ENCODE assay signal across 12 cellular contexts in genomic region chr1:216903389-216903754, GRCh38.
DNase-seq lines count a peak whose midpoint lies in the region; ATAC-seq and TF ChIP-seq lines count a peak whose summit lies in the region.
"Had no signal": no experiment of that assay in that cellular context is flagged by ENCODE, and none has a peak within 500 bp of the region (broad histone marks: within the 10 kb centered on the region; RNA-seq: fewer than 3 reads in every experiment).

No MANE protein-coding gene starts in this region.

- peaks cover 5% of the 10 kb centered on the region; the same call in 1 of the 2 replicates for H3K4me1 ChIP-seq in HUES48 (ENCODE audit: control insufficient read depth, insufficient read depth, low read length)
- H3K4me1 ChIP-seq in hepatocyte (ENCODE audit: insufficient read depth), result peaks cover 37% of the 10 kb centered on the region
- H3K4me1 ChIP-seq in stomach, result peaks cover 0 to 29% (median 19%) of the 10 kb centered on the region in 4 donors

- H3K4me2 ChIP-seq in hepatocyte, result peak overlapping the region; percentile 67

- intact Hi-C loops in stomach (cut with DNase I; ENCODE audit: low total_unique reads), result no loop called here

- H2AFZ ChIP-seq in hepatocyte, result no peak overlapping the region

- 51% methylated on average over 2 of the region's 2 CpGs for WGBS in hepatocyte (ENCODE audit: low lambda C conversion rate, missing lambda C conversion rate)
- WGBS in stomach, 5 donors, result 20 to 50% (median 34%) methylated on average over 2 of the region's 2 CpGs

- TF ChIP-seq CTCF in hepatocyte (IDR thresholded peaks at IDR 0.05; ENCODE audit: poor library complexity) (no peak), stomach (IDR thresholded peaks at IDR 0.05) (no peak), GM13976 (IDR thresholded peaks at IDR 0.05; ENCODE audit: borderline replicate concordance, control extremely low read depth, extremely low read depth, insufficient read depth, missing control alignments) (no peak)

- in situ Hi-C loops in GM13976 (cut with MboI; ENCODE audit: low sequenced_read_pairs, unreplicated experiment), result no loop called here

- no peak overlapping the region for H3K9ac ChIP-seq in HUES48 (ENCODE audit: low read depth, low read length)

- no peaks in the 10 kb centered on the region for H4K20me1 ChIP-seq in hepatocyte (ENCODE audit: insufficient read depth, poor library complexity, severe bottlenecking)

- H3K36me3 ChIP-seq in HUES48 (ENCODE audit: control insufficient read depth, insufficient read depth, low read length) (no peaks in the 10 kb centered on the region), hepatocyte (replicated peaks; ENCODE audit: insufficient read depth, low read depth) (no peaks in the 10 kb centered on the region), stomach (no peaks in the 10 kb centered on the region)
- H3K36me3 ChIP-seq: WERI-Rb-1 had no signal

- no peaks in the 10 kb centered on the region for H3K27me3 ChIP-seq in HUES48 (ENCODE audit: control insufficient read depth, insufficient read depth, low read length)
- H3K27me3 ChIP-seq in hepatocyte, result no peaks in the 10 kb centered on the region
- H3K27me3 ChIP-seq in stomach, result no peaks in the 10 kb centered on the region

- H3K9me3 ChIP-seq in HUES48 (ENCODE audit: control insufficient read depth, insufficient read depth, low read length), result no peaks in the 10 kb centered on the region
- H3K9me3 ChIP-seq in hepatocyte (ENCODE audit: low read depth), result no peaks in the 10 kb centered on the region
- no peaks in the 10 kb centered on the region for H3K9me3 ChIP-seq in stomach

- H3K27ac ChIP-seq in HUES48 (ENCODE audit: low read depth, low read length), result peak overlapping the region; percentile 72
- peak overlapping the region; percentile 92 for H3K27ac ChIP-seq in hepatocyte
- peak overlapping the region in 3 of 5 donors; percentile 42 to 67 (median 45) for H3K27ac ChIP-seq in stomach
- H3K27ac ChIP-seq: WERI-Rb-1 had no signal

- H3K79me2 ChIP-seq in hepatocyte, result peaks cover 4% of the 10 kb centered on the region

- no peaks in the 10 kb centered on the region for H3K9me2 ChIP-seq in hepatocyte (replicated peaks; ENCODE audit: insufficient read depth)

- peak; percentile 70 for DNase-seq in SW480 (ENCODE audit: low spot score)
- DNase-seq in hepatocyte (ENCODE audit: low spot score), result peak; percentile 56
- no peak for DNase-seq in stomach
- DNase-seq in NCI-H510A (lab: John Stamatoyannopoulos, UW), result no peak
- DNase-seq in GM13976 (ENCODE audit: low spot score), result no peak
- DNase-seq: activated T-cell treated with anti-CD3 and anti-CD28 coated beads, Interleukin-2, amount 50 U/mL, for 48 hours; DMS79 treated with DMSO at 0.1 percent for 48 hours; OCI-M1; stimulated activated naive B cell treated with anti-CD40 and anti-IgM and Interleukin-4, amounts not matched to agents 10 μg/mL and 1 μg/mL and 100 μg/mL, for 72 hours; WERI-Rb-1 had no signal

- H3K4me3 ChIP-seq in HUES48 (ENCODE audit: low read depth, low read length) (no peak overlapping the region), hepatocyte (no peak overlapping the region), stomach (no peak overlapping the region)

- no peak for ATAC-seq in HG02588 (IDR thresholded peaks at IDR 0.05; ENCODE audit: unreplicated experiment)
- ATAC-seq: stimulated activated naive B cell treated with anti-CD40 and anti-IgM and Interleukin-4, amounts not matched to agents 10 μg/mL and 1 μg/mL and 100 μg/mL, for 72 hours had no signal

- no peak for TF ChIP-seq EP300 in stomach (IDR thresholded peaks at IDR 0.05)

- TF ChIP-seq POLR2A in stomach (IDR thresholded peaks at IDR 0.05), result no peak

Comparison
In these comparisons a context has a peak if more than half of its experiments do, and no peak if none do; other contexts are left out.
1. DNase-seq: peak in SW480 (single experiment) and hepatocyte (single experiment); none in stomach (single experiment), NCI-H510A (single experiment) and GM13976 (single experiment).
2. Peak in every context shown above with its lines, with median percentiles within 50 percentile points of each other: H3K27ac ChIP-seq.